17 cellular contexts compared by ENCODE assay signal in the genomic region with DNA sequence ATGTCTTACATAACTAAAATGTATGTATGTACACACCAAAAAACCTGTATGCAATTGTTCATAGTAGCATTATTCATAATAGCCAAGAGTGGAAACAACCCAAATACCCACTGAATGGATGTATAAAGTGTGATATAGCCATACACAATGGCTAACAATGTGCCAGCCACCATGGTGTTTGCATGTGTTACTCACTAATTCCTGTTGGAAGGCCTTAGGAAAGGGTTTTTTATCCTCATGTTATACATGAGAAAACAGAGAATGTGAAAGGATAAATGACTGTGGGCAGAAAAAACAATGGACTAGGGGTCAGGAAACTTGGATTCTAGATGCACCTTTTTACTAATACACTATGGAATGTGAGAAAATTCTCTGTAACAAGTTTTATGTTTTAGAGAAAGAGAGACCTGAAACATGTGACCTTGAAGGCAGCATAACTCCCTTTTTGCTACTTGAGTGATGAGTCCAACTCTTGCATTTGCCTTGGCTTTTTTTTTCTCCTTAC. TPM values are rescaled to one million over a fixed set of nuclear protein-coding genes. Genes with fewer than 3 reads are reported as not detected.
DNase-seq lines count a peak whose midpoint lies in the region; ATAC-seq and TF ChIP-seq lines count a peak whose summit lies in the region.
"Had no signal": no experiment of that assay in that cellular context is flagged by ENCODE, and none has a peak within 500 bp of the region (broad histone marks: within the 10 kb centered on the region; RNA-seq: fewer than 3 reads in every experiment).

No MANE protein-coding gene starts in this region.

- TF ChIP-seq CTCF in epithelial cell of proximal tubule (conservative IDR thresholded peaks at IDR 0.05; ENCODE audit: low read depth, low read length): no peak

- H3K4me3 ChIP-seq in epithelial cell of proximal tubule (ENCODE audit: low read depth, low read length): no peak overlapping the region
- H3K4me3 ChIP-seq: BLaER1, GM23338 had no signal

- no peak for ATAC-seq in HG03196 (IDR thresholded peaks at IDR 0.05; ENCODE audit: unreplicated experiment)
- ATAC-seq in GM18868 (IDR thresholded peaks at IDR 0.05; ENCODE audit: unreplicated experiment): no peak
- ATAC-seq: GM23338, HepG2 had no signal

- peak; percentile 14 for DNase-seq in HT1080 (ENCODE audit: low read depth)
- peak; percentile 46 for DNase-seq in astrocyte of the hippocampus (ENCODE audit: low read depth, low spot score)
- DNase-seq in epithelial cell of proximal tubule (ENCODE audit: low read depth): peak; percentile 63
- DNase-seq in kidney tubule cell (ENCODE audit: low spot score): peak; percentile 63
- DNase-seq in SIG-M5 treated with dmso at 0.1 percent for 504 hours (lab: John Stamatoyannopoulos, UW; ENCODE audit: unreplicated experiment): no peak
- no peak for DNase-seq in GF-D8 (lab: John Stamatoyannopoulos, UW)
- DNase-seq: 8988T; Calu3; CD4-positive, alpha-beta memory T cell; DMS79 treated with DMSO at 0.1 percent for 48 hours; H7; KBM-7 had no signal

RNA-seq across cellular contexts. Expression of a gene that starts 55.7 kb away (rescaled TPM):
- total RNA-seq in HT1080 (2014; rRNA removed; shearing (Covaris generic)): 9.3 and 10.3 TPM in 2 replicates
- polyA plus RNA-seq in HT1080 (2015; cell fraction: cytosol; rRNA removed): 8.5 and 12.7 TPM in 2 replicates
- polyA plus RNA-seq in HT1080 (2015; cell fraction: nucleus; rRNA removed): 8.0 and 9.3 TPM in 2 replicates
- total RNA-seq in epithelial cell of proximal tubule: 3.2 and 6.7 TPM in 2 replicates

Comparison
In these comparisons a context has a peak if more than half of its experiments do, and no peak if none do; other contexts are left out.
1. DNase-seq: peak in HT1080 (single experiment), astrocyte of the hippocampus (single experiment), epithelial cell of proximal tubule (single experiment) and kidney tubule cell (single experiment); none in SIG-M5 treated with dmso at 0.1 percent for 504 hours (single experiment) and GF-D8 (single experiment).